ENCODE assay signal across 24 cellular contexts in genomic region chr18:12819822-12820221, GRCh38.
A peak's percentile ranks its signal among the peaks of the same experiment; 100 is the strongest.
DNase-seq lines count a peak whose midpoint lies in the region; ATAC-seq and TF ChIP-seq lines count a peak whose summit lies in the region.
"Had no signal": no experiment of that assay in that cellular context is flagged by ENCODE, and none has a peak within 500 bp of the region (broad histone marks: within the 10 kb centered on the region; RNA-seq: fewer than 3 reads in every experiment).

No MANE protein-coding gene starts in this region.

- H3T11ph ChIP-seq in H9 (ENCODE audit: low read length): no peak overlapping the region

- no peak overlapping the region for H3K4me3 Mint-ChIP-seq in T-helper 2 cell treated with Interferon-gamma antibody and Interleukin-4, amounts not matched to agents 5 μg/mL and 100 μg/mL, for 36 hours
- no peak overlapping the region for H3K4me3 Mint-ChIP-seq in H9
- peak overlapping the region in 1 of 5 experiments; percentile 77 for H3K4me3 Mint-ChIP-seq in brain
- H3K4me3 Mint-ChIP-seq: B cell, nephron progenitor cell had no signal

- peaks cover 41% of the 10 kb centered on the region for H3K36me3 Mint-ChIP-seq in T-helper 2 cell treated with Interferon-gamma antibody and Interleukin-4, amounts not matched to agents 5 μg/mL and 100 μg/mL, for 36 hours (ENCODE audit: low read depth)
- H3K36me3 Mint-ChIP-seq in H9 (ENCODE audit: insufficient read depth in 1 of 3, low read depth in 3 of 3) (peaks cover 8 to 35% (median 31%) of the 10 kb centered on the region in 3 experiments; a peak in 6 of 7 replicates), brain (peaks cover 37% of the 10 kb centered on the region)

- H2BK120ac ChIP-seq in H9 (ENCODE audit: low read depth, low read length, poor library complexity, severe bottlenecking) (no peak overlapping the region), mesenchymal stem cell (ENCODE audit: low read depth, low read length) (no peak overlapping the region)

- H3K18ac ChIP-seq in H9 (ENCODE audit: insufficient read length, low read depth, low read length): no peak overlapping the region
- H3K18ac ChIP-seq in mesenchymal stem cell (ENCODE audit: low read depth in 1 of 2, low read length in 2 of 2): no peak overlapping the region

- ATAC-seq in GM21717 (IDR thresholded peaks at IDR 0.05; ENCODE audit: unreplicated experiment) (no peak), GM21381 (IDR thresholded peaks at IDR 0.05; ENCODE audit: unreplicated experiment) (no peak)
- ATAC-seq: heart right ventricle, PC-3 had no signal

- H3K4me1 Mint-ChIP-seq in T-helper 2 cell treated with Interferon-gamma antibody and Interleukin-4, amounts not matched to agents 5 μg/mL and 100 μg/mL, for 36 hours (ENCODE audit: low read depth): peaks cover 28% of the 10 kb centered on the region
- H3K4me1 Mint-ChIP-seq in H9 (peaks cover 33 to 36% of the 10 kb centered on the region in 2 experiments), brain (peaks cover 25% of the 10 kb centered on the region)
- H3K4me1 Mint-ChIP-seq: B cell had no signal

- TF ChIP-seq CTCF in H9 (conservative IDR thresholded peaks at IDR 0.05) (no peak), brain (conservative IDR thresholded peaks at IDR 0.05) (no peak)

- peaks cover 6% of the 10 kb centered on the region; the same call in 1 of the 2 replicates for H3K4me1 ChIP-seq in H9 (ENCODE audit: insufficient read depth, low read length)
- peaks cover 4% of the 10 kb centered on the region for H3K4me1 ChIP-seq in mesenchymal stem cell (ENCODE audit: control insufficient read depth, insufficient read depth, low read depth, low read length)

- no peak overlapping the region for H4K5ac ChIP-seq in H9 (ENCODE audit: insufficient read length, low read depth, low read length)

- no peaks in the 10 kb centered on the region for H3K79me2 ChIP-seq in H9 (ENCODE audit: insufficient read depth, low read length)

- no peak overlapping the region for H3K4ac ChIP-seq in H9 (ENCODE audit: low read depth, low read length)
- no peak overlapping the region for H3K4ac ChIP-seq in mesenchymal stem cell (ENCODE audit: low read depth in 1 of 2, low read length in 2 of 2)

- H2BK12ac ChIP-seq in H9 (ENCODE audit: insufficient read length, low read depth, low read length) (no peak overlapping the region), mesenchymal stem cell (ENCODE audit: low read length in 2 of 2) (no peak overlapping the region)

- no CpG with 5 or more reads among the region's 5 CpGs for WGBS in H9 (ENCODE audit: extremely low coverage, insufficient read length, low lambda C conversion rate)
- WGBS in mesenchymal stem cell: 99% methylated on average over 4 of the region's 5 CpGs

- H2AK5ac ChIP-seq in H9 (ENCODE audit: insufficient read length, low read length): no peak overlapping the region
- peak overlapping the region; percentile 38 for H2AK5ac ChIP-seq in mesenchymal stem cell (ENCODE audit: low read length, severe bottlenecking)

- no peak overlapping the region for H2BK5ac ChIP-seq in H9 (ENCODE audit: insufficient read length, low read length)
- H2BK5ac ChIP-seq in mesenchymal stem cell (ENCODE audit: low read depth, low read length, poor library complexity, severe bottlenecking): no peak overlapping the region

- H3K27me3 ChIP-seq in H9 (ENCODE audit: insufficient read depth, low read length) (no peaks in the 10 kb centered on the region), mesenchymal stem cell (ENCODE audit: control insufficient read depth in 1 of 2, insufficient read depth in 1 of 2, low read length in 2 of 2) (no peaks in the 10 kb centered on the region)
- H3K27me3 ChIP-seq: heart right ventricle had no signal

- no peak overlapping the region for H3K4me3 ChIP-seq in mesenchymal stem cell (ENCODE audit: insufficient read depth in 1 of 2, low read depth in 1 of 2, low read length in 2 of 2)
- H3K4me3 ChIP-seq: heart right ventricle, smooth muscle cell had no signal

- DNase-seq in T-helper 2 cell treated with Interferon-gamma antibody and Interleukin-4, amounts not matched to agents 5 μg/mL and 100 μg/mL, for 36 hours (ENCODE audit: low spot score): no peak
- DNase-seq in T-helper 2 cell (no peak), H9 (no peak), mesenchymal stem cell (no peak), RKO (ENCODE audit: low spot score) (no peak)
- DNase-seq: 8988T; activated CD8-positive, alpha-beta memory T cell treated with anti-CD3 and anti-CD28 coated beads, Interleukin-2, amount 50 U/mL, for 4 hours; activated naive CD4-positive, alpha-beta T cell treated with Interleukin-2 at 50 U/mL for 16 hours; EL; GOT3; heart right ventricle; NCI-H1436 treated with DMSO at 0.1 percent for 48 hours; NCI-H2171; NCI-H526 treated with DMSO at 0.1 percent for 48 hours; nephron progenitor cell; PC-3; SIG-M5; stimulated activated CD4-positive, alpha-beta T cell treated with anti-CD3 and anti-CD28 coated beads, Interleukin-4, amount 100 ng/mL, for 1 hour had no signal

- H3K36me3 ChIP-seq in mesenchymal stem cell (ENCODE audit: control insufficient read depth in 1 of 2, insufficient read depth in 2 of 2, low read depth in 1 of 2, low read length in 2 of 2): peaks cover 8 to 21% of the 10 kb centered on the region in 2 experiments

- H4K8ac ChIP-seq in H9 (replicated peaks; ENCODE audit: insufficient read length, low read depth, low read length) (no peak overlapping the region), mesenchymal stem cell (ENCODE audit: low read length) (no peak overlapping the region)

- no peak overlapping the region for H4K91ac ChIP-seq in H9 (ENCODE audit: insufficient read length, low read depth, low read length)
- H4K91ac ChIP-seq in mesenchymal stem cell (ENCODE audit: low read length): no peak overlapping the region

- H3K79me1 ChIP-seq in H9 (ENCODE audit: insufficient read depth, low read depth, low read length, poor library complexity, severe bottlenecking) (peaks cover 2% of the 10 kb centered on the region), mesenchymal stem cell (replicated peaks; ENCODE audit: low read length, poor library complexity, severe bottlenecking) (peaks cover 15% of the 10 kb centered on the region)

- H2AFZ ChIP-seq in H9 (ENCODE audit: low read length) (no peak overlapping the region), mesenchymal stem cell (ENCODE audit: low read depth, low read length) (no peak overlapping the region)

- H3K56ac ChIP-seq in H9 (ENCODE audit: insufficient read length, low read depth, low read length): no peak overlapping the region

- no peaks in the 10 kb centered on the region for H3K9me3 Mint-ChIP-seq in T-helper 2 cell treated with Interferon-gamma antibody and Interleukin-4, amounts not matched to agents 5 μg/mL and 100 μg/mL, for 36 hours
- H3K9me3 Mint-ChIP-seq in H9 (no peaks in the 10 kb centered on the region), brain (no peaks in the 10 kb centered on the region)
- H3K9me3 Mint-ChIP-seq: nephron progenitor cell had no signal

- no peak overlapping the region for H3K14ac ChIP-seq in H9 (ENCODE audit: insufficient read depth, low read length)
- no peak overlapping the region for H3K14ac ChIP-seq in mesenchymal stem cell (ENCODE audit: low read length in 2 of 2)

- no peaks in the 10 kb centered on the region for H3K9me3 ChIP-seq in H9 (ENCODE audit: control insufficient read depth, low read depth, low read length)
- no peaks in the 10 kb centered on the region for H3K9me3 ChIP-seq in mesenchymal stem cell (ENCODE audit: control insufficient read depth, low read length)
- H3K9me3 ChIP-seq: heart right ventricle had no signal

- H3K27ac ChIP-seq in H9 (ENCODE audit: insufficient read length, low read depth, low read length) (no peak overlapping the region), mesenchymal stem cell (ENCODE audit: low read length, poor library complexity, severe bottlenecking) (no peak overlapping the region)

- no peak overlapping the region for H3K4me2 ChIP-seq in H9 (ENCODE audit: insufficient read depth, insufficient read length, low read length)
- H3K4me2 ChIP-seq in mesenchymal stem cell (ENCODE audit: low read length, poor library complexity, severe bottlenecking): no peak overlapping the region
- H3K4me2 ChIP-seq: smooth muscle cell had no signal

- H3K23ac ChIP-seq in H9 (ENCODE audit: insufficient read length, low read depth, low read length) (no peak overlapping the region), mesenchymal stem cell (ENCODE audit: low read length in 2 of 2) (no peak overlapping the region)

- H3K9ac ChIP-seq in H9 (ENCODE audit: extremely low read depth, insufficient read length, low read length): no peak overlapping the region
- H3K9ac ChIP-seq in mesenchymal stem cell (ENCODE audit: low read length): peak overlapping the region; percentile 50

- H2BK20ac ChIP-seq in H9 (ENCODE audit: low read depth, low read length, poor library complexity, severe bottlenecking): no peak overlapping the region

- H3K23me2 ChIP-seq in H9 (ENCODE audit: insufficient read length, low read depth, low read length, poor library complexity, severe bottlenecking): no peaks in the 10 kb centered on the region

- H2BK15ac ChIP-seq in H9 (ENCODE audit: low read depth, low read length) (0 out of 2 replicates have a peak overlapping the region, but pooled peaks have one; percentile 80), mesenchymal stem cell (ENCODE audit: low read depth, poor library complexity, severe bottlenecking) (no peak overlapping the region)

- H4K20me1 ChIP-seq in H9 (ENCODE audit: control insufficient read depth, insufficient read depth, insufficient read length): no peaks in the 10 kb centered on the region

- H3K27me3 Mint-ChIP-seq in T-helper 2 cell treated with Interferon-gamma antibody and Interleukin-4, amounts not matched to agents 5 μg/mL and 100 μg/mL, for 36 hours (ENCODE audit: low read depth): no peaks in the 10 kb centered on the region
- H3K27me3 Mint-ChIP-seq in H9 (ENCODE audit: low read depth) (no peaks in the 10 kb centered on the region), brain (no peaks in the 10 kb centered on the region)
- H3K27me3 Mint-ChIP-seq: B cell, progenitor cell of endocrine pancreas had no signal

- H3K27ac Mint-ChIP-seq in T-helper 2 cell treated with Interferon-gamma antibody and Interleukin-4, amounts not matched to agents 5 μg/mL and 100 μg/mL, for 36 hours: peak overlapping the region; percentile 67
- H3K27ac Mint-ChIP-seq in H9: peak overlapping the region in 1 of 3 experiments; percentile 50; a peak in 2 of 7 replicates
- peak overlapping the region in 4 of 5 experiments; percentile 2 to 90 (median 84) for H3K27ac Mint-ChIP-seq in brain
- H3K27ac Mint-ChIP-seq: B cell had no signal
